ENCODE assay signal across 11 cellular contexts in the genomic region with DNA sequence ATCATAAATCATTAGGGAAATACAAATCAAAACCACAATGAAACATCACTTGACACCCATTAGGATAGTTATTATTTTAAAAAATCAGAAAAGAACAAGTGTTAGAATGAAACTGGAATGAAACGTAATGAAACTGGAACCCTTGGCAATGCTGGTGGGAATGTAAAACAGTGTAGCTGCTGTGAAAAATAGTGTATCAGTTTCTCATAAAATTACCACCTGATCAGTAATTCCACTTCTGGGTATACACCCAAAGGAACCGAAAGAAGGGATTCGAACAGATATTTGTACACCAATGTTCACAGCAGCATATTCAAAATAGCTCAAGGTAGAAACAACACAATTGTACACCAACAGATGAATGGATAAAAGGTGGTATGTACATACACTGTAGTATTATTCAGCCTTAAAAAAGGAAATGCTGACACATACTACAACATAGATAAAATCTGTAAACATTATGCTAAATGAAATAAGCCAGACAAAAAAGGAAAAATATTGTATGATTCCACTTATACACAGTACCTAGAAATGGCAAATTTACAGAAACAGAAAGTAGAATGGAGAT.
"Had no signal": no experiment of that assay in that cellular context is flagged by ENCODE, and none has a peak within 500 bp of the region (broad histone marks: within the 10 kb centered on the region; RNA-seq: fewer than 3 reads in every experiment).

No MANE protein-coding gene starts in this region.

- H3K27me3 Mint-ChIP-seq: activated CD4-positive, alpha-beta memory T cell treated with anti-CD3 and anti-CD28 coated beads for 36 hours; naive thymus-derived CD8-positive, alpha-beta T cell had no signal

- H3K4me2 ChIP-seq: smooth muscle cell had no signal

- H3K27me3 ChIP-seq: adrenal gland, tibial nerve, vagina had no signal

- ATAC-seq: esophagus mucosa; naive thymus-derived CD8-positive, alpha-beta T cell; right cardiac atrium had no signal

- H3K4me3 Mint-ChIP-seq: activated CD4-positive, alpha-beta memory T cell treated with anti-CD3 and anti-CD28 coated beads for 36 hours had no signal

- H3K36me3 ChIP-seq: adrenal gland, tibial nerve, vagina had no signal

- H3K27ac Mint-ChIP-seq: activated CD4-positive, alpha-beta memory T cell treated with anti-CD3 and anti-CD28 coated beads for 36 hours had no signal

- DNase-seq: activated CD4-positive, alpha-beta memory T cell treated with anti-CD3 and anti-CD28 coated beads for 36 hours; activated naive CD4-positive, alpha-beta T cell treated with Interleukin-2 at 50 U/mL for 16 hours; adrenal gland; central memory CD4-positive, alpha-beta T cell; naive thymus-derived CD8-positive, alpha-beta T cell; nucleus accumbens; right cardiac atrium had no signal

- H3K4me3 ChIP-seq: adrenal gland, smooth muscle cell, tibial nerve, vagina had no signal

- H3K9me3 ChIP-seq: adrenal gland, vagina had no signal
